ENCODE assay signal across 36 cellular contexts in the genomic region with DNA sequence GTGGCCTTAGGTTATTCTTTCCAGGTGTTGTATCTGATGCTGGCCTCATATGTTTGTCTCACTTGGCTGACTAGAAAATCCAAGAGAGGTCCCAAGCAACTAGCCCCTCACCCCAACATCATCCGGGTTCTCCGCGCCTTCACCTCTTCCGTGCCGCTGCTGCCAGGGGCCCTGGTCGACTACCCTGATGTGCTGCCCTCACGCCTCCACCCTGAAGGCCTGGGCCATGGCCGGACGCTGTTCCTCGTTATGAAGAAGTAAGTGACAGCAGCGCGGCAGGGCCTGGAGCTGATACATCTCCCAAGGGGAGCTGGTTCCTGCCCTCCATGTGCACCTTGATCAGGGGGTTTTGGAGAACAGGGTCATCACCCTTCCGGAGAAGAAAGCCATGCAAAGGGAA. TPM values are rescaled to one million over a fixed set of nuclear protein-coding genes. Genes with fewer than 3 reads are reported as not detected.
"Had no signal": no experiment of that assay in that cellular context is flagged by ENCODE, and none has a peak within 500 bp of the region (broad histone marks: within the 10 kb centered on the region; RNA-seq: fewer than 3 reads in every experiment).

No MANE protein-coding gene starts in this region.

- H3K9me3 ChIP-seq: MG63 had no signal

- H3K4me3 ChIP-seq: MG63 had no signal

- H3K27me3 ChIP-seq: MG63 had no signal

- DNase-seq: Kasumi-1, MG63, MM.1S, MV-4-11, NCI-H1048, NCI-H1092, NCI-H1092 treated with DMSO at 0.1 percent for 48 hours, NCI-H1105, NCI-H1105 treated with DMSO at 0.1 percent for 48 hours, NCI-H1417, NCI-H1417 treated with DMSO at 0.1 percent for 48 hours, NCI-H1436, NCI-H1436 treated with DMSO at 0.1 percent for 48 hours, NCI-H146, NCI-H1694, NCI-H1694 treated with DMSO at 0.1 percent for 48 hours, NCI-H187, NCI-H187 treated with DMSO at 0.1 percent for 48 hours, NCI-H1930, NCI-H2029, NCI-H2029 treated with DMSO at 0.1 percent for 48 hours, NCI-H2081, NCI-H2081 treated with DMSO at 0.1 percent for 48 hours, NCI-H2107, NCI-H2171, NCI-H2171 treated with DMSO at 0.1 percent for 48 hours, NCI-H2227 treated with DMSO at 0.1 percent for 48 hours, NCI-H226, NCI-H345, NCI-H446, NCI-H446 treated with DMSO at 0.1 percent for 48 hours, NCI-H510A, NCI-H510A treated with DMSO at 0.1 percent for 48 hours, NCI-H524 had no signal

RNA-seq across cellular contexts. Expression of a gene that starts 55.5 kb away (rescaled TPM):
- total RNA-seq: LHCN-M2, MCF 10A had no signal
